ENCODE assay signal across 1 cellular context in genomic region chr6:97282726-97283617, GRCh38.
TF ChIP-seq lines count a peak whose summit lies in the region.

Gene MMS22L, minus strand, starts transcription at chr6:97283216. Its CDS starts 739 bp downstream, at chr6:97282477.

TF ChIP-seq in HEK293, 187 proteins besides CTCF, POLR2A, EP300 and RAD21 (continued from another document):
- TF ChIP-seq, protein P1, sequence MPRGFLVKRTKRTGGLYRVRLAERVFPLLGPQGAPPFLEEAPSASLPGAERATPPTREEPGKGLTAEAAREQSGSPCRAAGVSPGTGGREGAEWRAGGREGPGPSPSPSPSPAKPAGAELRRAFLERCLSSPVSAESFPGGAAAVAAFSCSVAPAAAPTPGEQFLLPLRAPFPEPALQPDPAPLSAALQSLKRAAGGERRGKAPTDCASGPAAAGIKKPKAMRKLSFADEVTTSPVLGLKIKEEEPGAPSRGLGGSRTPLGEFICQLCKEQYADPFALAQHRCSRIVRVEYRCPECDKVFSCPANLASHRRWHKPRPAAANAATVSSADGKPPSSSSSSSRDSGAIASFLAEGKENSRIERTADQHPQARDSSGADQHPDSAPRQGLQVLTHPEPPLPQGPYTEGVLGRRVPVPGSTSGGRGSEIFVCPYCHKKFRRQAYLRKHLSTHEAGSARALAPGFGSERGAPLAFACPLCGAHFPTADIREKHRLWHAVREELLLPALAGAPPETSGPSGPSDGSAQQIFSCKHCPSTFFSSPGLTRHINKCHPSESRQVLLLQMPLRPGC (tag by site-specific recombination; IDR thresholded peaks at IDR 0.05): peak; percentile 73
